Comparison of ENCODE assay signal across 8 cellular contexts in genomic region chr20:2751347-2751867, GRCh38. TPM values are rescaled to one million over a fixed set of nuclear protein-coding genes. Genes with fewer than 3 reads are reported as not detected.
A peak's percentile ranks its signal among the peaks of the same experiment; 100 is the strongest.
DNase-seq lines count a peak whose midpoint lies in the region; ATAC-seq and TF ChIP-seq lines count a peak whose summit lies in the region.

No MANE protein-coding gene starts in this region.

- H3K4me3 ChIP-seq in AG10803 (ENCODE audit: low read length) (peak overlapping the region; percentile 39), HAP-1 (no peak overlapping the region)
- peak overlapping the region; percentile 44 for H3K4me3 ChIP-seq in naive thymus-derived CD4-positive, alpha-beta T cell (ENCODE audit: low read length)

- peak overlapping the region; percentile 31 for H3K27ac ChIP-seq in naive thymus-derived CD4-positive, alpha-beta T cell (ENCODE audit: low read depth, low read length)

- no peaks in the 10 kb centered on the region for H3K27me3 ChIP-seq in naive thymus-derived CD4-positive, alpha-beta T cell (ENCODE audit: control insufficient read depth in 2 of 2, insufficient read depth in 2 of 2, low read length in 2 of 2)
- H3K27me3 ChIP-seq in HAP-1 (ENCODE audit: low read depth): peaks cover 7% of the 10 kb centered on the region

- peaks cover 39% of the 10 kb centered on the region for H3K4me1 Mint-ChIP-seq in central memory CD8-positive, alpha-beta T cell
- H3K4me1 Mint-ChIP-seq in naive thymus-derived CD4-positive, alpha-beta T cell: peaks cover 20 to 33% (median 22%) of the 10 kb centered on the region in 7 donors

- H3K4me1 ChIP-seq in naive thymus-derived CD4-positive, alpha-beta T cell (ENCODE audit: control insufficient read depth in 2 of 2, insufficient read depth in 2 of 2, low read length in 2 of 2): peaks cover 12 to 18% of the 10 kb centered on the region in 2 donors
- H3K4me1 ChIP-seq in HAP-1: no peaks in the 10 kb centered on the region; the same call in 1 of the 2 replicates

- no peak for TF ChIP-seq CTCF in AG10803 (conservative IDR thresholded peaks at IDR 0.05; ENCODE audit: low read length)

- intact Hi-C loops in naive thymus-derived CD4-positive, alpha-beta T cell (cut with micrococcal nuclease): loop anchor here (2.0 to 5.0 kb wide), 2 partner anchors 86 to 249 kb away; no protein-coding TSS in a partner anchor

- H3K9me3 ChIP-seq in naive thymus-derived CD4-positive, alpha-beta T cell (ENCODE audit: control insufficient read depth in 2 of 3, low read length in 3 of 3): no peaks in the 10 kb centered on the region
- H3K9me3 ChIP-seq in HAP-1: no peaks in the 10 kb centered on the region

- peaks cover 5% of the 10 kb centered on the region for H3K27me3 Mint-ChIP-seq in central memory CD8-positive, alpha-beta T cell
- H3K27me3 Mint-ChIP-seq in naive thymus-derived CD4-positive, alpha-beta T cell: peaks cover under 1 to 57% (median 4%) of the 10 kb centered on the region in 5 donors

- no peak for ATAC-seq in central memory CD8-positive, alpha-beta T cell (replicated peaks; ENCODE audit: extremely low read depth, poor library complexity, severe bottlenecking)
- ATAC-seq in naive thymus-derived CD4-positive, alpha-beta T cell: no peak
- ATAC-seq in GM21723 (IDR thresholded peaks at IDR 0.05; ENCODE audit: unreplicated experiment): no peak

- no peaks in the 10 kb centered on the region for H3K36me3 ChIP-seq in naive thymus-derived CD4-positive, alpha-beta T cell (ENCODE audit: control insufficient read depth in 2 of 3, insufficient read depth in 3 of 3, low read length in 3 of 3)
- H3K36me3 ChIP-seq in HAP-1 (replicated peaks): no peaks in the 10 kb centered on the region

- in situ Hi-C loops in HAP-1 (cut with MboI; ENCODE audit: low sequenced_read_pairs): no loop called here

- DNase-seq in AG10803 (ENCODE audit: low read depth) (no peak), HuH-7.5 (ENCODE audit: low spot score) (peak; percentile 80), NCI-H1436 (lab: John Stamatoyannopoulos, UW) (no peak), HAP-1 (ENCODE audit: low spot score in 2 of 2) (no peak), glomerular visceral epithelial cell (ENCODE audit: extremely low spot score) (no peak)
- no peak for DNase-seq in central memory CD8-positive, alpha-beta T cell (ENCODE audit: low spot score in 2 of 2)
- DNase-seq in naive thymus-derived CD4-positive, alpha-beta T cell: peak in 1 of 9 donors; percentile 17

- POLR2A ChIA-PET in naive thymus-derived CD4-positive, alpha-beta T cell (lab: Charles Lee): interaction anchor here (1.0 to 1.9 kb wide), 7 partner anchors 8 to 100 kb away, joined by 4 to 12 read pairs (median 6); partner anchors contain the start of genes EBF4 and NOP56

- H3K9me3 Mint-ChIP-seq in central memory CD8-positive, alpha-beta T cell: no peaks in the 10 kb centered on the region
- H3K9me3 Mint-ChIP-seq in naive thymus-derived CD4-positive, alpha-beta T cell: no peaks in the 10 kb centered on the region

- no peak overlapping the region for H3K27ac Mint-ChIP-seq in central memory CD8-positive, alpha-beta T cell (ENCODE audit: low read depth)
- peak overlapping the region in 5 of 9 donors; percentile 14 to 76 (median 49) for H3K27ac Mint-ChIP-seq in naive thymus-derived CD4-positive, alpha-beta T cell

- CTCF ChIA-PET in naive thymus-derived CD4-positive, alpha-beta T cell (lab: Charles Lee): interaction anchor here (0.5 to 3.5 kb wide), 5 partner anchors 10 to 217 kb away, joined by 3 to 29 read pairs (median 6); no protein-coding TSS in a partner anchor

- peaks cover 9% of the 10 kb centered on the region for H3K36me3 Mint-ChIP-seq in central memory CD8-positive, alpha-beta T cell (ENCODE audit: insufficient read depth)
- H3K36me3 Mint-ChIP-seq in naive thymus-derived CD4-positive, alpha-beta T cell: no peaks in the 10 kb centered on the region

- H3K4me3 Mint-ChIP-seq in central memory CD8-positive, alpha-beta T cell: peak overlapping the region; percentile 75
- H3K4me3 Mint-ChIP-seq in naive thymus-derived CD4-positive, alpha-beta T cell: peak overlapping the region; percentile 6 to 87 (median 83)

RNA-seq across cellular contexts. Expression of gene CPXM1, which starts 49.0 kb away (rescaled TPM):
- total RNA-seq in naive thymus-derived CD4-positive, alpha-beta T cell: 1 to 10 TPM in 2 of 5 experiments, under 1 TPM in 3; 0.19 to 1.8 (median 0.32) TPM
- polyA plus RNA-seq in naive thymus-derived CD4-positive, alpha-beta T cell: under 1 TPM in 1 of 2 donors, not detected in 1; 0.12 TPM

RNA-seq across cellular contexts. Expression of gene EBF4, which starts 58.8 kb away (rescaled TPM):
- total RNA-seq in naive thymus-derived CD4-positive, alpha-beta T cell: 10 to 100 TPM in 1 of 5 experiments, 1 to 10 TPM in 4; 5.2 to 10.5 (median 7.7) TPM
- polyA plus RNA-seq in naive thymus-derived CD4-positive, alpha-beta T cell: under 1 TPM; 0.09 to 0.33 TPM
